16 cellular contexts compared by ENCODE assay signal in the genomic region with DNA sequence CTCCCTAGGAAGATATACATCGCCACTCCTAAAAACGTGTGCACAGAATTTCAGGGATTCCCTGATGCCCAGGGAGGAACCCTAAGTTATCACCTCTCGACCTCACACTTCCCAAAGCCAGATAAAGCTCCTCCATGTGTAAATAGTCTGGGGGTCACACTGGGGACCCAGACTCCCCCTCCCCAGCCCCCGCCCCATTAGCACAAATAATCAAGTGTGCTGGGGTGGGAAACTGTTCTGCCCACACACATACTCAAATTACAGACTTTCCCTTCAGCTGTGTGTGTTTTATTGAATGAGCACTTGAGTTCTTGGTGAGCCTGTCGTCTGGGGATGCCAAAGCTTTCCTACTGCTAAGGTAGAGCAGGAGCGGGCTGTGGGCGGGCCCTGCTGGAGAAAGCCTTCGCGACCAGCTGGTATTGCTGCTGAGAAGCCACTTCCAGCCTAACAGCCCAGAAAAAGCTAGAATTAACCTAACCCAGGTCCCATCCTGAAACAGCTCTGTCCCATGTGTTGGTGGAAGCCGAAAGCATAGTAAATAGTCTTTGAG.
A peak's percentile ranks its signal among the peaks of the same experiment; 100 is the strongest.
DNase-seq lines count a peak whose midpoint lies in the region; ATAC-seq lines count a peak whose summit lies in the region.
"Had no signal": no experiment of that assay in that cellular context is flagged by ENCODE, and none has a peak within 500 bp of the region (broad histone marks: within the 10 kb centered on the region; RNA-seq: fewer than 3 reads in every experiment).

No MANE protein-coding gene starts in this region.

- in situ Hi-C loops in Caki2 (cut with HindIII; ENCODE audit: low pct_unique_long_range_greater_than_20kb, low sequenced_read_pairs), result no loop called here

- H3K9me3 Mint-ChIP-seq in dendritic cell treated with granulocyte-macrophage colony-stimulating factor and Interleukin-4, amounts not matched to agents 40 ng/mL and 50 ng/mL, for 4 days, result no peaks in the 10 kb centered on the region
- no peaks in the 10 kb centered on the region for H3K9me3 Mint-ChIP-seq in activated naive CD8-positive, alpha-beta T cell treated with anti-CD3 and anti-CD28 coated beads, Interleukin-2, amount 50 U/mL, for 24 hours
- H3K9me3 Mint-ChIP-seq: activated naive CD4-positive, alpha-beta T cell treated with anti-CD3 and anti-CD28 coated beads, Interleukin-2, amount 50 U/mL, for 72 hours; central memory CD8-positive, alpha-beta T cell; stimulated activated memory B cell treated with anti-CD40 and anti-IgM and Interleukin-4, amounts not matched to agents 10 μg/mL and 1 μg/mL and 100 μg/mL, for 72 hours had no signal

- H3K27me3 ChIP-seq in HUES48 (ENCODE audit: control insufficient read depth, insufficient read depth, low read length) (no peaks in the 10 kb centered on the region), mucosa of stomach (ENCODE audit: control insufficient read depth, insufficient read depth, low read length) (no peaks in the 10 kb centered on the region)
- H3K27me3 ChIP-seq: BE2C had no signal

- H3K36me3 Mint-ChIP-seq in dendritic cell treated with granulocyte-macrophage colony-stimulating factor and Interleukin-4, amounts not matched to agents 40 ng/mL and 50 ng/mL, for 4 days (ENCODE audit: low read depth), result no peaks in the 10 kb centered on the region
- H3K36me3 Mint-ChIP-seq in activated naive CD8-positive, alpha-beta T cell treated with anti-CD3 and anti-CD28 coated beads, Interleukin-2, amount 50 U/mL, for 24 hours (ENCODE audit: low read depth), result no peaks in the 10 kb centered on the region
- H3K36me3 Mint-ChIP-seq: activated naive CD4-positive, alpha-beta T cell treated with anti-CD3 and anti-CD28 coated beads, Interleukin-2, amount 50 U/mL, for 72 hours; stimulated activated memory B cell treated with anti-CD40 and anti-IgM and Interleukin-4, amounts not matched to agents 10 μg/mL and 1 μg/mL and 100 μg/mL, for 72 hours had no signal

- no peaks in the 10 kb centered on the region for H3K27me3 Mint-ChIP-seq in dendritic cell treated with granulocyte-macrophage colony-stimulating factor and Interleukin-4, amounts not matched to agents 40 ng/mL and 50 ng/mL, for 4 days
- no peaks in the 10 kb centered on the region for H3K27me3 Mint-ChIP-seq in activated naive CD8-positive, alpha-beta T cell treated with anti-CD3 and anti-CD28 coated beads, Interleukin-2, amount 50 U/mL, for 24 hours
- H3K27me3 Mint-ChIP-seq: central memory CD8-positive, alpha-beta T cell; stimulated activated memory B cell treated with anti-CD40 and anti-IgM and Interleukin-4, amounts not matched to agents 10 μg/mL and 1 μg/mL and 100 μg/mL, for 72 hours had no signal

- intact Hi-C loops in dendritic cell treated with granulocyte-macrophage colony-stimulating factor and Interleukin-4, amounts not matched to agents 40 ng/mL and 50 ng/mL, for 4 days (cut with micrococcal nuclease), result loop anchor here (5.0 kb wide), 1 partner anchor 110 kb away; no protein-coding TSS in a partner anchor

- ATAC-seq in activated naive CD8-positive, alpha-beta T cell treated with anti-CD3 and anti-CD28 coated beads, Interleukin-2, amount 50 U/mL, for 24 hours, result no peak
- ATAC-seq in HG02642 (IDR thresholded peaks at IDR 0.05; ENCODE audit: poor library complexity, unreplicated experiment), result no peak
- ATAC-seq: activated naive CD4-positive, alpha-beta T cell treated with anti-CD3 and anti-CD28 coated beads, Interleukin-2, amount 50 U/mL, for 72 hours; stimulated activated memory B cell treated with anti-CD40 and anti-IgM and Interleukin-4, amounts not matched to agents 10 μg/mL and 1 μg/mL and 100 μg/mL, for 72 hours had no signal

- H3K4me3 ChIP-seq in HUES48 (ENCODE audit: low read depth, low read length), result no peak overlapping the region
- no peak overlapping the region for H3K4me3 ChIP-seq in mucosa of stomach (ENCODE audit: low read length)

- H3K9ac ChIP-seq in HUES48 (ENCODE audit: low read depth, low read length), result no peak overlapping the region
- H3K9ac ChIP-seq in mucosa of stomach (ENCODE audit: low read length), result peak overlapping the region; percentile 28

- H3K4me3 Mint-ChIP-seq in dendritic cell treated with granulocyte-macrophage colony-stimulating factor and Interleukin-4, amounts not matched to agents 40 ng/mL and 50 ng/mL, for 4 days, result no peak overlapping the region
- H3K4me3 Mint-ChIP-seq in activated naive CD8-positive, alpha-beta T cell treated with anti-CD3 and anti-CD28 coated beads, Interleukin-2, amount 50 U/mL, for 24 hours, result no peak overlapping the region
- H3K4me3 Mint-ChIP-seq: central memory CD8-positive, alpha-beta T cell; stimulated activated memory B cell treated with anti-CD40 and anti-IgM and Interleukin-4, amounts not matched to agents 10 μg/mL and 1 μg/mL and 100 μg/mL, for 72 hours had no signal

- H3K4me1 Mint-ChIP-seq in dendritic cell treated with granulocyte-macrophage colony-stimulating factor and Interleukin-4, amounts not matched to agents 40 ng/mL and 50 ng/mL, for 4 days (ENCODE audit: low read depth), result peaks cover 11% of the 10 kb centered on the region
- peaks cover 10% of the 10 kb centered on the region for H3K4me1 Mint-ChIP-seq in activated naive CD8-positive, alpha-beta T cell treated with anti-CD3 and anti-CD28 coated beads, Interleukin-2, amount 50 U/mL, for 24 hours
- H3K4me1 Mint-ChIP-seq: central memory CD8-positive, alpha-beta T cell had no signal

- peak; percentile 38 for DNase-seq in Caki2 (ENCODE audit: low read depth)
- DNase-seq in activated naive CD8-positive, alpha-beta T cell treated with anti-CD3 and anti-CD28 coated beads, Interleukin-2, amount 50 U/mL, for 24 hours, result no peak
- DNase-seq in stimulated activated naive CD4-positive, alpha-beta T cell (lab: John Stamatoyannopoulos, UW), result no peak
- DNase-seq in OCI-M2 (lab: John Stamatoyannopoulos, UW; ENCODE audit: unreplicated experiment), result no peak
- DNase-seq: BE2C; erythroblast; MV-4-11; NCI-H774; stimulated activated CD4-positive, alpha-beta T cell treated with anti-CD3 and anti-CD28 coated beads, Interleukin-4, amount 100 ng/mL, for 24 hours had no signal

- H3K36me3 ChIP-seq in HUES48 (ENCODE audit: control insufficient read depth, insufficient read depth, low read length) (no peaks in the 10 kb centered on the region), mucosa of stomach (ENCODE audit: control insufficient read depth, insufficient read depth, low read length) (no peaks in the 10 kb centered on the region)
- H3K36me3 ChIP-seq: BE2C had no signal

- H3K9me3 ChIP-seq in HUES48 (ENCODE audit: control insufficient read depth, insufficient read depth, low read length), result no peaks in the 10 kb centered on the region
- H3K9me3 ChIP-seq in mucosa of stomach (ENCODE audit: control insufficient read depth, low read length), result no peaks in the 10 kb centered on the region
- H3K9me3 ChIP-seq: BE2C had no signal

- peak overlapping the region; percentile 21 for H3K27ac Mint-ChIP-seq in dendritic cell treated with granulocyte-macrophage colony-stimulating factor and Interleukin-4, amounts not matched to agents 40 ng/mL and 50 ng/mL, for 4 days
- no peak overlapping the region for H3K27ac Mint-ChIP-seq in activated naive CD8-positive, alpha-beta T cell treated with anti-CD3 and anti-CD28 coated beads, Interleukin-2, amount 50 U/mL, for 24 hours
- H3K27ac Mint-ChIP-seq: activated naive CD4-positive, alpha-beta T cell treated with anti-CD3 and anti-CD28 coated beads, Interleukin-2, amount 50 U/mL, for 72 hours; stimulated activated memory B cell treated with anti-CD40 and anti-IgM and Interleukin-4, amounts not matched to agents 10 μg/mL and 1 μg/mL and 100 μg/mL, for 72 hours had no signal

- peak overlapping the region; percentile 40 for H3K27ac ChIP-seq in HUES48 (ENCODE audit: low read depth, low read length)

- H3K4me1 ChIP-seq in HUES48 (ENCODE audit: control insufficient read depth, insufficient read depth, low read length) (no peaks in the 10 kb centered on the region; the same call in 1 of the 2 replicates), mucosa of stomach (ENCODE audit: control insufficient read depth, insufficient read depth, low read length) (peaks cover 57% of the 10 kb centered on the region)
